9 cellular contexts compared by ENCODE assay signal in genomic region chr14:64725360-64725815, GRCh38. TPM values are rescaled to one million over a fixed set of nuclear protein-coding genes. Genes with fewer than 3 reads are reported as not detected.
DNase-seq lines count a peak whose midpoint lies in the region; ATAC-seq and TF ChIP-seq lines count a peak whose summit lies in the region.
"Had no signal": no experiment of that assay in that cellular context is flagged by ENCODE, and none has a peak within 500 bp of the region (broad histone marks: within the 10 kb centered on the region; RNA-seq: fewer than 3 reads in every experiment).

No MANE protein-coding gene starts in this region.

- no peaks in the 10 kb centered on the region for H4K20me1 ChIP-seq in mammary epithelial cell (ENCODE audit: insufficient read depth, low read length)

- no peaks in the 10 kb centered on the region for H3K27me3 Mint-ChIP-seq in MCF 10A (ENCODE audit: insufficient read depth, unreplicated experiment)
- H3K27me3 Mint-ChIP-seq in activated T-helper 1 cell treated with anti-CD3 and anti-CD28 coated beads, Interleukin-12 subunit alpha, Interleukin-12 subunit beta, Interleukin-2, Interleukin-4 antibody, amounts not matched to agents 30 ng/mL and 10 ng/mL and 1 ng/mL, durations not matched to agents 14 hours and 24 hours and 36 hours (ENCODE audit: insufficient read depth) = peaks cover 1% of the 10 kb centered on the region

- H3K9me3 ChIP-seq in breast epithelium (no peaks in the 10 kb centered on the region), mammary epithelial cell (replicated peaks; ENCODE audit: insufficient read depth, low read length) (no peaks in the 10 kb centered on the region), mucosa of rectum (ENCODE audit: control insufficient read depth in 2 of 2, low read length in 2 of 2) (no peaks in the 10 kb centered on the region)

- no peak for ATAC-seq in HG02970 (IDR thresholded peaks at IDR 0.05; ENCODE audit: low FRiP score, unreplicated experiment)
- no peak for ATAC-seq in esophagus mucosa
- ATAC-seq in HG02938 (IDR thresholded peaks at IDR 0.05; ENCODE audit: unreplicated experiment) = no peak

- dilution Hi-C loops in mammary epithelial cell (cut with HindIII; ENCODE audit: low sequenced_read_pairs) = no loop called here

- 69% methylated on average over 2 of the region's 2 CpGs for WGBS in mammary epithelial cell (ENCODE audit: low coverage, missing lambda C conversion rate)

- H3K27me3 ChIP-seq in breast epithelium (no peaks in the 10 kb centered on the region), mammary epithelial cell (ENCODE audit: insufficient read depth, low read length) (no peaks in the 10 kb centered on the region), mucosa of rectum (ENCODE audit: control insufficient read depth in 2 of 2, insufficient read depth in 2 of 2, low read length in 2 of 2) (no peaks in the 10 kb centered on the region)

- BruUV-seq in MCF 10A (replicated peaks; lab: Mats Ljungman, UMichigan) (no TSS peak), mammary epithelial cell (replicated peaks; lab: Mats Ljungman, UMichigan) (no TSS peak)

- POLR2A ChIA-PET in MCF 10A (lab: Yijun Ruan, JAX) = interaction anchor here (0.6 to 15.5 kb wide), 14 partner anchors 9 to 223 kb away, joined by 3 to 283 read pairs (median 4); partner anchors contain the start of gene PLEKHG3

- intact Hi-C loops in MCF 10A (cut with micrococcal nuclease) = no loop called here
- intact Hi-C loops in breast epithelium (cut with DNase I; ENCODE audit: low total_unique reads) = no loop called here
- intact Hi-C loops in mammary epithelial cell (cut with micrococcal nuclease) = no loop called here
- intact Hi-C loops in activated T-helper 1 cell treated with anti-CD3 and anti-CD28 coated beads, Interleukin-12 subunit alpha, Interleukin-12 subunit beta, Interleukin-2, Interleukin-4 antibody, amounts not matched to agents 30 ng/mL and 10 ng/mL and 1 ng/mL, durations not matched to agents 14 hours and 24 hours and 36 hours (cut with micrococcal nuclease) = loop anchor here (2.0 to 5.0 kb wide), 2 partner anchors 17 to 53 kb away; no protein-coding TSS in a partner anchor

- H3K36me3 ChIP-seq in breast epithelium = no peaks in the 10 kb centered on the region
- H3K36me3 ChIP-seq in mammary epithelial cell (ENCODE audit: insufficient read depth, low read length) = peaks cover 28% of the 10 kb centered on the region
- peaks cover 27 to 28% of the 10 kb centered on the region in 2 donors for H3K36me3 ChIP-seq in mucosa of rectum (ENCODE audit: control insufficient read depth in 2 of 2, insufficient read depth in 2 of 2, low read length in 2 of 2)

- H3K4me2 ChIP-seq in mammary epithelial cell (ENCODE audit: insufficient read depth, low read depth, low read length) = peak overlapping the region; percentile 39

- H3K9me3 Mint-ChIP-seq in MCF 10A (ENCODE audit: unreplicated experiment) = no peaks in the 10 kb centered on the region
- H3K9me3 Mint-ChIP-seq in activated T-helper 1 cell treated with anti-CD3 and anti-CD28 coated beads, Interleukin-12 subunit alpha, Interleukin-12 subunit beta, Interleukin-2, Interleukin-4 antibody, amounts not matched to agents 30 ng/mL and 10 ng/mL and 1 ng/mL, durations not matched to agents 14 hours and 24 hours and 36 hours = no peaks in the 10 kb centered on the region

- H3K9ac ChIP-seq in mammary epithelial cell (ENCODE audit: insufficient read depth, low read length) = peak overlapping the region; percentile 38
- peak overlapping the region; percentile 3 to 11 for H3K9ac ChIP-seq in mucosa of rectum (ENCODE audit: low read depth in 1 of 2, low read length in 2 of 2)

- peaks cover 28% of the 10 kb centered on the region for H3K36me3 Mint-ChIP-seq in MCF 10A (ENCODE audit: insufficient read depth, unreplicated experiment)
- peaks cover 3% of the 10 kb centered on the region for H3K36me3 Mint-ChIP-seq in activated T-helper 1 cell treated with anti-CD3 and anti-CD28 coated beads, Interleukin-12 subunit alpha, Interleukin-12 subunit beta, Interleukin-2, Interleukin-4 antibody, amounts not matched to agents 30 ng/mL and 10 ng/mL and 1 ng/mL, durations not matched to agents 14 hours and 24 hours and 36 hours (ENCODE audit: low read depth)

- in situ Hi-C loops in mammary epithelial cell (cut with MboI; ENCODE audit: low sequenced_read_pairs in 2 of 2) = no loop called here

- peak overlapping the region in 1 of 2 donors; percentile 40 for H3K27ac ChIP-seq in breast epithelium
- H3K27ac ChIP-seq in mammary epithelial cell (ENCODE audit: insufficient read depth, low read depth, low read length) = peak overlapping the region; percentile 89
- H3K27ac ChIP-seq in mucosa of rectum (ENCODE audit: low read depth in 2 of 2, low read length in 2 of 2) = peak overlapping the region; percentile 86 to 88

- CTCF ChIA-PET in MCF 10A (lab: Yijun Ruan, JAX) = interaction anchor here (0.6 to 3.8 kb wide), 3 partner anchors 39 to 55 kb away, joined by 3 to 19 read pairs (median 4); no protein-coding TSS in a partner anchor
- CTCF ChIA-PET in mammary epithelial cell (lab: Charles Lee; ENCODE audit: low non-redundant PET) = interaction anchor here (0.6 kb wide), 1 partner anchor 1032 kb away, joined by 5 read pairs; no protein-coding TSS in a partner anchor

- H3K79me2 ChIP-seq in mammary epithelial cell (ENCODE audit: insufficient read depth, low read length) = peaks cover 98% of the 10 kb centered on the region

- H3K4me3 Mint-ChIP-seq in MCF 10A (ENCODE audit: unreplicated experiment) = no peak overlapping the region
- H3K4me3 Mint-ChIP-seq in activated T-helper 1 cell treated with anti-CD3 and anti-CD28 coated beads, Interleukin-12 subunit alpha, Interleukin-12 subunit beta, Interleukin-2, Interleukin-4 antibody, amounts not matched to agents 30 ng/mL and 10 ng/mL and 1 ng/mL, durations not matched to agents 14 hours and 24 hours and 36 hours = no peak overlapping the region

- TF ChIP-seq CTCF in MCF 10A (IDR thresholded peaks at IDR 0.05; ENCODE audit: unreplicated experiment) = no peak
- TF ChIP-seq CTCF in breast epithelium (IDR thresholded peaks at IDR 0.05) = no peak
- TF ChIP-seq CTCF in mammary epithelial cell (conservative IDR thresholded peaks at IDR 0.05 in 1 of 2, IDR thresholded peaks at IDR 0.05 in 1 of 2; ENCODE audit: extremely low read depth in 1 of 2, insufficient read depth in 1 of 2, low read depth in 1 of 2, low read length in 2 of 2) = no peak

- H3K4me1 ChIP-seq in breast epithelium (peaks cover 0 to 13% of the 10 kb centered on the region in 2 donors), mammary epithelial cell (ENCODE audit: insufficient read depth, low read length) (peaks cover 72% of the 10 kb centered on the region), mucosa of rectum (ENCODE audit: control insufficient read depth in 2 of 2, insufficient read depth in 2 of 2, low read length in 2 of 2) (peaks cover 62 to 65% of the 10 kb centered on the region in 2 donors)

- DNase-seq in MCF 10A (ENCODE audit: unreplicated experiment) (no peak), breast epithelium (ENCODE audit: low spot score in 2 of 2) (no peak), mammary epithelial cell (no peak)
- no peak for DNase-seq in activated T-helper 1 cell treated with anti-CD3 and anti-CD28 coated beads, Interleukin-12 subunit alpha, Interleukin-12 subunit beta, Interleukin-2, Interleukin-4 antibody, amounts not matched to agents 30 ng/mL and 10 ng/mL and 1 ng/mL, durations not matched to agents 14 hours and 24 hours and 36 hours (ENCODE audit: low spot score)
- DNase-seq: stimulated activated CD4-positive, alpha-beta T cell treated with anti-CD3 and anti-CD28 coated beads, Interleukin-4, amount 100 ng/mL, for 1 hour had no signal

- no peak overlapping the region for H3K4me3 ChIP-seq in breast epithelium
- no peak overlapping the region for H3K4me3 ChIP-seq in mammary epithelial cell (replicated peaks in 1 of 3; ENCODE audit: insufficient read depth in 1 of 3, low read depth in 2 of 3, low read length in 3 of 3)
- H3K4me3 ChIP-seq in mucosa of rectum (ENCODE audit: low read length in 2 of 2) = no peak overlapping the region

- peaks cover 46% of the 10 kb centered on the region for H3K4me1 Mint-ChIP-seq in MCF 10A (ENCODE audit: insufficient read depth, unreplicated experiment)
- H3K4me1 Mint-ChIP-seq in activated T-helper 1 cell treated with anti-CD3 and anti-CD28 coated beads, Interleukin-12 subunit alpha, Interleukin-12 subunit beta, Interleukin-2, Interleukin-4 antibody, amounts not matched to agents 30 ng/mL and 10 ng/mL and 1 ng/mL, durations not matched to agents 14 hours and 24 hours and 36 hours (ENCODE audit: low read depth) = peaks cover 85% of the 10 kb centered on the region

- no peak overlapping the region for H2AFZ ChIP-seq in mammary epithelial cell (ENCODE audit: low read depth, low read length)

- no peak for TF ChIP-seq POLR2A in breast epithelium (IDR thresholded peaks at IDR 0.05)

- H3K27ac Mint-ChIP-seq in MCF 10A (ENCODE audit: low read depth, unreplicated experiment) = peak overlapping the region; percentile 90
- H3K27ac Mint-ChIP-seq in activated T-helper 1 cell treated with anti-CD3 and anti-CD28 coated beads, Interleukin-12 subunit alpha, Interleukin-12 subunit beta, Interleukin-2, Interleukin-4 antibody, amounts not matched to agents 30 ng/mL and 10 ng/mL and 1 ng/mL, durations not matched to agents 14 hours and 24 hours and 36 hours = no peak overlapping the region

RNA-seq across cellular contexts. Expression of gene PLEKHG3, which starts 21.2 kb away (rescaled TPM):
- total RNA-seq in MCF 10A (2022) (52.9 and 72.8 TPM in 2 replicates), breast epithelium (10 to 100 TPM; 18.7 to 31.5 (median 30.3) TPM), mammary epithelial cell (100 to 1,000 TPM in 1 of 2 donors, 10 to 100 TPM in 1; 47.8 to 137 TPM), esophagus mucosa (62.9 TPM)
- 68.7 TPM for polyA plus RNA-seq in mammary epithelial cell
- 80.7 TPM for polyA minus RNA-seq in mammary epithelial cell
- total RNA-seq in activated T-helper 1 cell treated with anti-CD3 and anti-CD28 coated beads, Interleukin-12 subunit alpha, Interleukin-12 subunit beta, Interleukin-2, Interleukin-4 antibody, amounts not matched to agents 30 ng/mL and 10 ng/mL and 1 ng/mL, durations not matched to agents 14 hours and 24 hours and 36 hours = 5.5 and 6.2 TPM in 2 replicates
